ENCODE assay signal across 1 cellular context in the genomic region with DNA sequence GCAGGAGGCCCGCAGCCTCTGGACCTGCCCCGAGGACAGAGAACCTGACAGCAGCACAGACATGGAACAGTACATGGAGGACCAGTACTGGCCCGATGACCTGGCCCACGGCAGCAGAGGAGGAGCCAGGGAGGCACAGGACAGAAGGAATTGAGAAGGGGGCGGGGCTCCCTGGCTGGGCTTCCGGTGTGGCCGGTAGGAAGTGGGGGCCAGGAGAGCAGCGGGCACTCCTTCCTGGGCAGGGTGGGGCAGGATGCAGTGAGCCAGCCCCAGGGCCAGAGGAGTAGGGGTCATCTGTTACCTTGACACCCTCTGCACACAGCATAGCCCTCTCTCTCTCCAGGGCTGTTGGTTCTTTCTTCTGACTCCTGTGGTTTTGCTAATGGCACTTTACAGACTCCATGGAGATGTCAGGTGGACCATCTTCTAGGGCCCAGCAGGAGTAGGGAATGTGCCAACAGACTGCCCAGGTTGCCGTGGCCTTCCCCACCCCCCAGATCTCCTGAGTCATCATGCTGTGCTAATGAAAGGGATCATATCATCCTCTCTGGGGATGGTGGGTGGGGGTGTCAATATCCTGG.
TF ChIP-seq lines count a peak whose summit lies in the region.

No MANE protein-coding gene starts in this region.

TF ChIP-seq in H1, 55 proteins besides CTCF, POLR2A, EP300 and RAD21:
- peak; percentile 74 for TF ChIP-seq POLR2AphosphoS5 (IDR thresholded peaks at IDR 0.05; ENCODE audit: low read depth, low read length)
- TF ChIP-seq BACH1 (IDR thresholded peaks at IDR 0.05; ENCODE audit: low read length) = no peak
